Comparison of ENCODE assay signal across 11 cellular contexts in genomic region chr5:7871560-7872113, GRCh38. TPM values are rescaled to one million over a fixed set of nuclear protein-coding genes. Genes with fewer than 3 reads are reported as not detected.
DNase-seq lines count a peak whose midpoint lies in the region; ATAC-seq lines count a peak whose summit lies in the region.
"Had no signal": no experiment of that assay in that cellular context is flagged by ENCODE, and none has a peak within 500 bp of the region (broad histone marks: within the 10 kb centered on the region; RNA-seq: fewer than 3 reads in every experiment).

No MANE protein-coding gene starts in this region.

- no peaks in the 10 kb centered on the region for H3K27me3 Mint-ChIP-seq in activated naive CD4-positive, alpha-beta T cell treated with anti-CD3 and anti-CD28 coated beads, Interleukin-2, amount 50 U/mL, for 24 hours
- no peaks in the 10 kb centered on the region for H3K27me3 Mint-ChIP-seq in activated naive CD4-positive, alpha-beta T cell treated with anti-CD3 and anti-CD28 coated beads for 36 hours (ENCODE audit: low read depth)
- H3K27me3 Mint-ChIP-seq in activated T-helper 2 cell treated with anti-CD3 and anti-CD28 coated beads, Interferon-gamma antibody, Interleukin-2, Interleukin-4, amounts not matched to agents 10 μg/mL and 5 μg/mL and 100 μg/mL, durations not matched to agents 14 hours and 24 hours and 36 hours (ENCODE audit: low read depth): no peaks in the 10 kb centered on the region
- no peaks in the 10 kb centered on the region for H3K27me3 Mint-ChIP-seq in stimulated activated naive CD8-positive, alpha-beta T cell treated with anti-CD3 and anti-CD28 coated beads, Interleukin-15, amount 100 ng/mL, for 72 hours

- no peak for DNase-seq in activated naive CD4-positive, alpha-beta T cell treated with anti-CD3 and anti-CD28 coated beads for 36 hours
- DNase-seq in activated T-helper 2 cell treated with anti-CD3 and anti-CD28 coated beads, Interferon-gamma antibody, Interleukin-2, Interleukin-4, amounts not matched to agents 10 μg/mL and 5 μg/mL and 100 μg/mL, durations not matched to agents 14 hours and 24 hours and 36 hours (ENCODE audit: low spot score): no peak
- no peak for DNase-seq in stimulated activated naive CD8-positive, alpha-beta T cell treated with anti-CD3 and anti-CD28 coated beads, Interleukin-15, amount 100 ng/mL, for 72 hours
- DNase-seq in NCI-H69 (lab: John Stamatoyannopoulos, UW): no peak
- no peak for DNase-seq in stimulated activated naive CD4-positive, alpha-beta T cell treated with Interleukin-2 at 50 U/mL for 16 hours (lab: John Stamatoyannopoulos, UW)
- DNase-seq: NCI-H2081, right cardiac atrium had no signal

- ATAC-seq in HG03108 (IDR thresholded peaks at IDR 0.05; ENCODE audit: unreplicated experiment) (peak; percentile 18), GM18511 (IDR thresholded peaks at IDR 0.05; ENCODE audit: unreplicated experiment) (no peak)
- ATAC-seq in stimulated activated naive CD8-positive, alpha-beta T cell treated with anti-CD3 and anti-CD28 coated beads, Interleukin-15, amount 100 ng/mL, for 72 hours: peak; percentile 44
- ATAC-seq: right cardiac atrium had no signal

- H3K27ac Mint-ChIP-seq in activated naive CD4-positive, alpha-beta T cell treated with anti-CD3 and anti-CD28 coated beads, Interleukin-2, amount 50 U/mL, for 24 hours: peak overlapping the region; percentile 49
- no peak overlapping the region for H3K27ac Mint-ChIP-seq in activated naive CD4-positive, alpha-beta T cell treated with anti-CD3 and anti-CD28 coated beads for 36 hours
- no peak overlapping the region for H3K27ac Mint-ChIP-seq in activated T-helper 2 cell treated with anti-CD3 and anti-CD28 coated beads, Interferon-gamma antibody, Interleukin-2, Interleukin-4, amounts not matched to agents 10 μg/mL and 5 μg/mL and 100 μg/mL, durations not matched to agents 14 hours and 24 hours and 36 hours
- peak overlapping the region in 1 of 2 donors; percentile 81 for H3K27ac Mint-ChIP-seq in stimulated activated naive CD8-positive, alpha-beta T cell treated with anti-CD3 and anti-CD28 coated beads, Interleukin-15, amount 100 ng/mL, for 72 hours

- H3K9me3 Mint-ChIP-seq in activated naive CD4-positive, alpha-beta T cell treated with anti-CD3 and anti-CD28 coated beads, Interleukin-2, amount 50 U/mL, for 24 hours: no peaks in the 10 kb centered on the region
- H3K9me3 Mint-ChIP-seq in activated naive CD4-positive, alpha-beta T cell treated with anti-CD3 and anti-CD28 coated beads for 36 hours: no peaks in the 10 kb centered on the region
- H3K9me3 Mint-ChIP-seq in activated T-helper 2 cell treated with anti-CD3 and anti-CD28 coated beads, Interferon-gamma antibody, Interleukin-2, Interleukin-4, amounts not matched to agents 10 μg/mL and 5 μg/mL and 100 μg/mL, durations not matched to agents 14 hours and 24 hours and 36 hours: no peaks in the 10 kb centered on the region
- no peaks in the 10 kb centered on the region for H3K9me3 Mint-ChIP-seq in stimulated activated naive CD8-positive, alpha-beta T cell treated with anti-CD3 and anti-CD28 coated beads, Interleukin-15, amount 100 ng/mL, for 72 hours

- H3K4me3 Mint-ChIP-seq in activated naive CD4-positive, alpha-beta T cell treated with anti-CD3 and anti-CD28 coated beads, Interleukin-2, amount 50 U/mL, for 24 hours: peak overlapping the region; percentile 99
- H3K4me3 Mint-ChIP-seq in activated naive CD4-positive, alpha-beta T cell treated with anti-CD3 and anti-CD28 coated beads for 36 hours: no peak overlapping the region
- peak overlapping the region; percentile 18 for H3K4me3 Mint-ChIP-seq in activated T-helper 2 cell treated with anti-CD3 and anti-CD28 coated beads, Interferon-gamma antibody, Interleukin-2, Interleukin-4, amounts not matched to agents 10 μg/mL and 5 μg/mL and 100 μg/mL, durations not matched to agents 14 hours and 24 hours and 36 hours (ENCODE audit: low read depth)
- peak overlapping the region; percentile 65 to 96 for H3K4me3 Mint-ChIP-seq in stimulated activated naive CD8-positive, alpha-beta T cell treated with anti-CD3 and anti-CD28 coated beads, Interleukin-15, amount 100 ng/mL, for 72 hours

- H3K36me3 Mint-ChIP-seq in activated naive CD4-positive, alpha-beta T cell treated with anti-CD3 and anti-CD28 coated beads, Interleukin-2, amount 50 U/mL, for 24 hours: peaks cover 13% of the 10 kb centered on the region
- H3K36me3 Mint-ChIP-seq in activated naive CD4-positive, alpha-beta T cell treated with anti-CD3 and anti-CD28 coated beads for 36 hours (ENCODE audit: low read depth): peaks cover 37% of the 10 kb centered on the region
- peaks cover 67% of the 10 kb centered on the region for H3K36me3 Mint-ChIP-seq in activated T-helper 2 cell treated with anti-CD3 and anti-CD28 coated beads, Interferon-gamma antibody, Interleukin-2, Interleukin-4, amounts not matched to agents 10 μg/mL and 5 μg/mL and 100 μg/mL, durations not matched to agents 14 hours and 24 hours and 36 hours (ENCODE audit: low read depth)

- H3K4me1 Mint-ChIP-seq in activated naive CD4-positive, alpha-beta T cell treated with anti-CD3 and anti-CD28 coated beads, Interleukin-2, amount 50 U/mL, for 24 hours: peaks cover 70% of the 10 kb centered on the region
- H3K4me1 Mint-ChIP-seq in activated naive CD4-positive, alpha-beta T cell treated with anti-CD3 and anti-CD28 coated beads for 36 hours (ENCODE audit: low read depth): peaks cover 62% of the 10 kb centered on the region
- H3K4me1 Mint-ChIP-seq in activated T-helper 2 cell treated with anti-CD3 and anti-CD28 coated beads, Interferon-gamma antibody, Interleukin-2, Interleukin-4, amounts not matched to agents 10 μg/mL and 5 μg/mL and 100 μg/mL, durations not matched to agents 14 hours and 24 hours and 36 hours (ENCODE audit: low read depth): peaks cover 60% of the 10 kb centered on the region
- peaks cover 68% of the 10 kb centered on the region for H3K4me1 Mint-ChIP-seq in stimulated activated naive CD8-positive, alpha-beta T cell treated with anti-CD3 and anti-CD28 coated beads, Interleukin-15, amount 100 ng/mL, for 72 hours

- CTCF ChIA-PET in activated naive CD4-positive, alpha-beta T cell treated with anti-CD3 and anti-CD28 coated beads for 36 hours (lab: Charles Lee): interaction anchor here (1.8 kb wide), 1 partner anchor 14 kb away, joined by 5 read pairs; no protein-coding TSS in a partner anchor

- intact Hi-C loops in activated naive CD4-positive, alpha-beta T cell treated with anti-CD3 and anti-CD28 coated beads for 36 hours (cut with micrococcal nuclease): loop anchor here (5.0 to 10.0 kb wide), 2 partner anchors 583 to 1494 kb away; partner anchors contain the start of gene MED10
- intact Hi-C loops in activated T-helper 2 cell treated with anti-CD3 and anti-CD28 coated beads, Interferon-gamma antibody, Interleukin-2, Interleukin-4, amounts not matched to agents 10 μg/mL and 5 μg/mL and 100 μg/mL, durations not matched to agents 14 hours and 24 hours and 36 hours (cut with micrococcal nuclease): loop anchor here (10.0 kb wide), 1 partner anchor 1377 kb away; no protein-coding TSS in a partner anchor

RNA-seq across cellular contexts. Expression of gene MTRR, which starts 2.7 kb away (rescaled TPM):
- 10 to 100 TPM; 34.0 to 35.1 TPM for total RNA-seq in activated naive CD4-positive, alpha-beta T cell treated with anti-CD3 and anti-CD28 coated beads for 36 hours
- total RNA-seq in activated T-helper 2 cell treated with anti-CD3 and anti-CD28 coated beads, Interferon-gamma antibody, Interleukin-2, Interleukin-4, amounts not matched to agents 10 μg/mL and 5 μg/mL and 100 μg/mL, durations not matched to agents 14 hours and 24 hours and 36 hours: 61.9 and 71.4 TPM in 2 replicates

RNA-seq across cellular contexts. Expression of gene FASTKD3, which starts 2.8 kb away (rescaled TPM):
- total RNA-seq in activated naive CD4-positive, alpha-beta T cell treated with anti-CD3 and anti-CD28 coated beads for 36 hours: 1 to 10 TPM; 4.0 to 7.7 TPM
- 11.6 and 12.7 TPM in 2 replicates for total RNA-seq in activated T-helper 2 cell treated with anti-CD3 and anti-CD28 coated beads, Interferon-gamma antibody, Interleukin-2, Interleukin-4, amounts not matched to agents 10 μg/mL and 5 μg/mL and 100 μg/mL, durations not matched to agents 14 hours and 24 hours and 36 hours

RNA-seq across cellular contexts. Expression of gene CFAP90, which starts 20.7 kb away (rescaled TPM):
- not detected for total RNA-seq in activated naive CD4-positive, alpha-beta T cell treated with anti-CD3 and anti-CD28 coated beads for 36 hours
- total RNA-seq in activated T-helper 2 cell treated with anti-CD3 and anti-CD28 coated beads, Interferon-gamma antibody, Interleukin-2, Interleukin-4, amounts not matched to agents 10 μg/mL and 5 μg/mL and 100 μg/mL, durations not matched to agents 14 hours and 24 hours and 36 hours: not detected in 2 replicates
- total RNA-seq: kidney epithelial cell had no signal
